ENCODE assay signal across 9 cellular contexts in the genomic region with DNA sequence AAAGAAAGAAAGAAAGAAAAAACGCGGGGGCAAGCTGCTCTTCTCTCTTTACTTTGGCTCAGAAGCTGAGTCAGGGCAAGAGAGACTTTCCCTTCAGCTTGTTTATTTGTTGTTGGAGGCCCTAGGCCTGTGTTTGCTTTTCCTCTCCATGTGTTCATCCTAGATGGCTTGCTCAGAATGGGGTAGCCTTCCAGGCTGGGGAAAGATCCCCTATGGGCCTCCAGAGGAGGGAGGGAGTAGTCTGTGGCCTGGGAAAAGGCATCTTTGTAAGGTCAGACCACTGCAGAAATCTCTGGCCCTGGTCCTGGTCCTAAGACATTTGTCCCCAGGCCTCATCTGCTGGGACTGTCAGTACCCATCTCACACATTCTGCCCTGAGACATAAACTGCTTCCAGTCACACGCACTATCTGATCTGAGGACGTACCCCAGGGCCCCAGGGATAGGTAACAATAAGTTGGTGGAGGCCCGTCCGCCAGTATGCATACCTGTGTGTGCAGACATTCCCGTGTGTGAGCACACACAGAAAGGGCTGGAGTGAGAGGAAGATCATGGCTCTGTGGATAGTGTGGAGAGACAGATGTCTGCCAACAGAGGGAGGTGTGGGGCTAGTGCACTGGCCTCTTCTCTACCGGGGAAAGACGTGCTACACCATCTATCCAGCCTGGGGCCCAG. TPM values are rescaled to one million over a fixed set of nuclear protein-coding genes. Genes with fewer than 3 reads are reported as not detected.
DNase-seq lines count a peak whose midpoint lies in the region; ATAC-seq and TF ChIP-seq lines count a peak whose summit lies in the region.
"Had no signal": no experiment of that assay in that cellular context is flagged by ENCODE, and none has a peak within 500 bp of the region (broad histone marks: within the 10 kb centered on the region; RNA-seq: fewer than 3 reads in every experiment).

No MANE protein-coding gene starts in this region.

- no peak for TF ChIP-seq POLR2A in suprapubic skin (IDR thresholded peaks at IDR 0.05)

- TF ChIP-seq CTCF in hepatocyte (IDR thresholded peaks at IDR 0.05; ENCODE audit: poor library complexity) (peak; percentile 61), suprapubic skin (IDR thresholded peaks at IDR 0.05) (peak in 1 of 2 donors; percentile 72)

- WGBS in hepatocyte (ENCODE audit: low lambda C conversion rate, missing lambda C conversion rate): 34% methylated on average over 9 of the region's 9 CpGs
- WGBS in suprapubic skin: 48% methylated on average over 9 of the region's 9 CpGs

- H4K20me1 ChIP-seq in hepatocyte (ENCODE audit: insufficient read depth, poor library complexity, severe bottlenecking): no peaks in the 10 kb centered on the region

- H3K4me3 ChIP-seq in SJCRH30 (no peak overlapping the region), hepatocyte (no peak overlapping the region), suprapubic skin (no peak overlapping the region)

- no peaks in the 10 kb centered on the region for H3K9me2 ChIP-seq in hepatocyte (replicated peaks; ENCODE audit: insufficient read depth)

- no peak overlapping the region for H3K4me2 ChIP-seq in hepatocyte

- H2AFZ ChIP-seq in hepatocyte: no peak overlapping the region

- no peak overlapping the region for H3K27ac ChIP-seq in SJCRH30
- H3K27ac ChIP-seq in angular gyrus (ENCODE audit: low read depth, low read length): peak overlapping the region; percentile 90
- H3K27ac ChIP-seq in hepatocyte: peak overlapping the region; percentile 73
- no peak overlapping the region for H3K27ac ChIP-seq in suprapubic skin

- ATAC-seq in HG03135 (IDR thresholded peaks at IDR 0.05; ENCODE audit: unreplicated experiment): peak; percentile 28

- H3K9me3 ChIP-seq in SJCRH30 (replicated peaks): no peaks in the 10 kb centered on the region
- no peaks in the 10 kb centered on the region for H3K9me3 ChIP-seq in hepatocyte (ENCODE audit: low read depth)
- no peaks in the 10 kb centered on the region for H3K9me3 ChIP-seq in suprapubic skin

- H3K36me3 ChIP-seq in SJCRH30 (no peaks in the 10 kb centered on the region), hepatocyte (replicated peaks; ENCODE audit: insufficient read depth, low read depth) (no peaks in the 10 kb centered on the region), suprapubic skin (no peaks in the 10 kb centered on the region)

- DNase-seq in DMS53 (lab: John Stamatoyannopoulos, UW): peak; percentile 91
- DNase-seq in SJCRH30: peak; percentile 70 to 81
- DNase-seq in hepatocyte (ENCODE audit: low spot score): peak; percentile 84
- DNase-seq in stimulated activated CD4-positive, alpha-beta T cell treated with anti-CD3 and anti-CD28 coated beads, Interleukin-12 subunit alpha, Interleukin-12 subunit beta, amount 100 ng/mL, for 48 hours (ENCODE audit: low read depth in 2 of 3, low spot score in 1 of 3): peak; percentile 24 to 28 (median 27)
- DNase-seq in effector CD4-positive, alpha-beta T cell: no peak
- no peak for DNase-seq in suprapubic skin (ENCODE audit: low spot score in 2 of 2)

- H3K27me3 ChIP-seq in SJCRH30 (no peaks in the 10 kb centered on the region; the same call in none of the 2 replicates), hepatocyte (no peaks in the 10 kb centered on the region), suprapubic skin (peaks cover 7% of the 10 kb centered on the region)

- no peak for TF ChIP-seq EP300 in suprapubic skin (IDR thresholded peaks at IDR 0.05)

- peaks cover under 1% of the 10 kb centered on the region for H3K79me2 ChIP-seq in hepatocyte

- H3K4me1 ChIP-seq in SJCRH30 (peaks cover 8% of the 10 kb centered on the region; the same call in 1 of the 2 replicates), hepatocyte (ENCODE audit: insufficient read depth) (peaks cover 15% of the 10 kb centered on the region), suprapubic skin (peaks cover 11% of the 10 kb centered on the region)

RNA-seq across cellular contexts. Expression of a gene that starts 4.9 kb away (rescaled TPM):
- total RNA-seq in SJCRH30 (2014; rRNA removed; shearing (Covaris generic)): 421 and 427 TPM in 2 replicates
- total RNA-seq in hepatocyte (589 and 622 TPM in 2 replicates), suprapubic skin (10 to 100 TPM; 24.3 to 53.9 (median 49.7) TPM)
- 213 and 282 TPM in 2 replicates for polyA plus RNA-seq in hepatocyte

RNA-seq across cellular contexts. Expression of a gene that starts 12.1 kb away (rescaled TPM):
- not detected in 2 replicates for total RNA-seq in SJCRH30 (2014; rRNA removed; shearing (Covaris generic))
- 0.10 TPM in 1 of 2 replicates, not detected in the other for total RNA-seq in hepatocyte
- 0.88 and 1.9 TPM in 2 replicates for polyA plus RNA-seq in hepatocyte
- total RNA-seq in suprapubic skin: not detected
- total RNA-seq: activated CD8-positive, alpha-beta memory T cell treated with anti-CD3 and anti-CD28 coated beads for 36 hours had no signal

RNA-seq across cellular contexts. Expression of a gene that starts 55.6 kb away (rescaled TPM):
- 55.5 and 59.7 TPM in 2 replicates for total RNA-seq in SJCRH30 (2014; rRNA removed; shearing (Covaris generic))
- total RNA-seq in hepatocyte (44.1 and 50.1 TPM in 2 replicates), suprapubic skin (10 to 100 TPM; 11.7 to 49.6 (median 36.2) TPM)
- polyA plus RNA-seq in hepatocyte: 46.7 and 50.4 TPM in 2 replicates

Comparison
In these comparisons a context has a peak if more than half of its experiments do, and no peak if none do; other contexts are left out.
1. DNase-seq: peak in DMS53 (single experiment), SJCRH30 (2 of 2), hepatocyte (single experiment) and stimulated activated CD4-positive, alpha-beta T cell treated with anti-CD3 and anti-CD28 coated beads, Interleukin-12 subunit alpha, Interleukin-12 subunit beta, amount 100 ng/mL, for 48 hours (3 of 3); none in effector CD4-positive, alpha-beta T cell (single experiment) and suprapubic skin (0 of 2).
2. H3K27ac ChIP-seq: peak in angular gyrus (single experiment) and hepatocyte (single experiment); none in SJCRH30 (single experiment) and suprapubic skin (single experiment).